In genomic region chr17:47180988-47181387, GRCh38 we compare ENCODE assay signal across 5 cellular contexts. TPM values are rescaled to one million over a fixed set of nuclear protein-coding genes. Genes with fewer than 3 reads are reported as not detected.
"Had no signal": no experiment of that assay in that cellular context is flagged by ENCODE, and none has a peak within 500 bp of the region (broad histone marks: within the 10 kb centered on the region; RNA-seq: fewer than 3 reads in every experiment).

No MANE protein-coding gene starts in this region.

RNA-seq across cellular contexts. Expression of gene MYL4, which starts 28.2 kb away (rescaled TPM):
- total RNA-seq: PC-9, RPMI7951, SK-MEL-5, T-cell had no signal
- polyA plus RNA-seq: SK-N-SH had no signal
